27 cellular contexts compared by ENCODE assay signal in genomic region chr6:34469499-34469898, GRCh38. TPM values are rescaled to one million over a fixed set of nuclear protein-coding genes. Genes with fewer than 3 reads are reported as not detected.
"Had no signal": no experiment of that assay in that cellular context is flagged by ENCODE, and none has a peak within 500 bp of the region (broad histone marks: within the 10 kb centered on the region; RNA-seq: fewer than 3 reads in every experiment).

No MANE protein-coding gene starts in this region.

- H3K4me3 ChIP-seq: body of pancreas, cardiac muscle cell, lower lobe of right lung, sigmoid colon, smooth muscle cell, testis, vagina had no signal

- H3K27ac Mint-ChIP-seq: activated CD4-positive, alpha-beta memory T cell treated with anti-CD3 and anti-CD28 coated beads, Interleukin-2, amount 10 ng/mL, durations not matched to agents 7 days and 5 days; activated CD4-positive, alpha-beta T cell treated with anti-CD3 and anti-CD28 coated beads, Interleukin-2, amount 10 ng/mL, durations not matched to agents 24 days and 14 days; activated naive CD4-positive, alpha-beta T cell treated with anti-CD3 and anti-CD28 coated beads, Interleukin-2, amount 10 ng/mL, durations not matched to agents 7 days and 5 days; activated naive CD8-positive, alpha-beta T cell treated with anti-CD3 and anti-CD28 coated beads, Interleukin-2, amount 50 U/mL, for 24 hours; activated T-cell treated with anti-CD3 and anti-CD28 coated beads, Interleukin-2, amount 50 U/mL, for 72 hours; dendritic cell treated with granulocyte-macrophage colony-stimulating factor and Interleukin-4, amounts not matched to agents 40 ng/mL and 50 ng/mL, for 4 days had no signal

- H3K4me3 Mint-ChIP-seq: activated CD4-positive, alpha-beta memory T cell treated with anti-CD3 and anti-CD28 coated beads, Interleukin-2, amount 10 ng/mL, durations not matched to agents 7 days and 5 days; activated CD4-positive, alpha-beta T cell treated with anti-CD3 and anti-CD28 coated beads, Interleukin-2, amount 10 ng/mL, durations not matched to agents 24 days and 14 days; activated naive CD4-positive, alpha-beta T cell treated with anti-CD3 and anti-CD28 coated beads, Interleukin-2, amount 10 ng/mL, durations not matched to agents 7 days and 5 days; activated naive CD8-positive, alpha-beta T cell treated with anti-CD3 and anti-CD28 coated beads, Interleukin-2, amount 50 U/mL, for 24 hours; activated T-cell treated with anti-CD3 and anti-CD28 coated beads, Interleukin-2, amount 50 U/mL, for 72 hours had no signal

- DNase-seq: activated CD4-positive, alpha-beta memory T cell treated with anti-CD3 and anti-CD28 coated beads, Interleukin-2, amount 10 ng/mL, durations not matched to agents 7 days and 5 days; activated CD4-positive, alpha-beta T cell treated with anti-CD3 and anti-CD28 coated beads, Interleukin-2, amount 10 ng/mL, durations not matched to agents 24 days and 14 days; activated effector memory CD4-positive, alpha-beta T cell treated with anti-CD3 and anti-CD28 coated beads, Interleukin-2, amount 50 U/mL, for 16 hours; activated naive CD4-positive, alpha-beta T cell treated with anti-CD3 and anti-CD28 coated beads, Interleukin-2, amount 10 ng/mL, durations not matched to agents 7 days and 5 days; activated naive CD8-positive, alpha-beta T cell treated with anti-CD3 and anti-CD28 coated beads, Interleukin-2, amount 50 U/mL, for 24 hours; activated T-cell treated with anti-CD3 and anti-CD28 coated beads, Interleukin-2, amount 50 U/mL, for 72 hours; anterior cingulate cortex; body of pancreas; effector memory CD4-positive, alpha-beta T cell; foreskin keratinocyte; kidney; lower lobe of right lung; mesendoderm; naive B cell; occipital lobe; sigmoid colon; stimulated activated CD4-positive, alpha-beta T cell treated with anti-CD3 and anti-CD28 coated beads, Interleukin-15, amount 100 ng/mL, for 24 hours; stimulated activated naive CD4-positive, alpha-beta T cell; testis; trophoblast cell had no signal

- H3K36me3 Mint-ChIP-seq: activated naive CD4-positive, alpha-beta T cell treated with anti-CD3 and anti-CD28 coated beads, Interleukin-2, amount 10 ng/mL, durations not matched to agents 7 days and 5 days had no signal

- H3K9me3 ChIP-seq: body of pancreas, lower lobe of right lung, sigmoid colon, testis, vagina had no signal

- H3K4me2 ChIP-seq: smooth muscle cell had no signal

- ATAC-seq: activated CD4-positive, CD25-positive, alpha-beta regulatory T cell treated with anti-CD3 and anti-CD28 coated beads, Interleukin-2, amount 50 U/mL, for 24 hours; activated naive CD8-positive, alpha-beta T cell treated with anti-CD3 and anti-CD28 coated beads, Interleukin-2, amount 50 U/mL, for 24 hours; activated T-cell treated with anti-CD3 and anti-CD28 coated beads, Interleukin-2, amount 50 U/mL, for 72 hours; body of pancreas; foreskin keratinocyte; lower lobe of right lung had no signal

- H3K27me3 ChIP-seq: body of pancreas, cardiac muscle cell, testis, vagina had no signal

- H3K9me3 Mint-ChIP-seq: activated naive CD8-positive, alpha-beta T cell treated with anti-CD3 and anti-CD28 coated beads, Interleukin-2, amount 50 U/mL, for 24 hours had no signal

- H3K27ac ChIP-seq: body of pancreas, cardiac muscle cell, foreskin keratinocyte, lower lobe of right lung, sigmoid colon, testis, vagina, VCaP had no signal

- H3K36me3 ChIP-seq: cardiac muscle cell, lower lobe of right lung, sigmoid colon, vagina had no signal

- H3K4me1 ChIP-seq: foreskin keratinocyte had no signal

RNA-seq across cellular contexts. Expression of gene PACSIN1, which starts 3.6 kb away (rescaled TPM):
- total RNA-seq: activated CD4-positive, alpha-beta T cell treated with anti-CD3 and anti-CD28 coated beads, Interleukin-2, amount 10 ng/mL, durations not matched to agents 24 days and 14 days; glomerular endothelial cell; lower lobe of right lung; smooth muscle cell had no signal
